1 cellular context compared by ENCODE assay signal in the genomic region with DNA sequence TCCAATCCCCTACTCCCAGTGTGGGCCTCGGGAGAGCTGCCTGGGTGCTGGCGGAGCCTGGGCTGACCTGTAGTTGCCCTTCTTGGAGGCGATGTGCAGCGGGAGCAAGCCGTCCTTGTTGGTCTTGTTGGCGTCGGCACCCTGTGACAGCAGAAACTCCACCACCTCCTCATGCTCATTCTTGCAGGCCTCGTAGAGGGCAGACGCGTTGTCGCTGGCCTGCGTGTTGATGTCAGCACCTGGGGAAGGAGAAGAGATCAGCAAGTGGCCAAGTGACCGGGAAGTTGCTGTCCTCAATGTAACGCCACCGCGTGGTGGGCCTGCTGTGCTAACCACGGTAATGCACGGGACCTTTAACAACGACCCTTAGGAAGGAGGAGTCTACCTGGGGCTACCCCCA.
TF ChIP-seq lines count a peak whose summit lies in the region.

No MANE protein-coding gene starts in this region.

TF ChIP-seq in K562, 482 proteins besides CTCF, POLR2A, EP300 and RAD21:
- TF ChIP-seq, protein P1, sequence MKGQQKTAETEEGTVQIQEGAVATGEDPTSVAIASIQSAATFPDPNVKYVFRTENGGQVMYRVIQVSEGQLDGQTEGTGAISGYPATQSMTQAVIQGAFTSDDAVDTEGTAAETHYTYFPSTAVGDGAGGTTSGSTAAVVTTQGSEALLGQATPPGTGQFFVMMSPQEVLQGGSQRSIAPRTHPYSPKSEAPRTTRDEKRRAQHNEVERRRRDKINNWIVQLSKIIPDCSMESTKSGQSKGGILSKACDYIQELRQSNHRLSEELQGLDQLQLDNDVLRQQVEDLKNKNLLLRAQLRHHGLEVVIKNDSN (CRISPR knock-in tag; IDR thresholded peaks at IDR 0.05): no peak
- TF ChIP-seq EZH2 (IDR thresholded peaks at IDR 0.05; ENCODE audit: borderline replicate concordance, low read depth, low read length) (no peak), RCOR1 (IDR thresholded peaks at IDR 0.05; ENCODE audit: borderline replicate concordance in 1 of 2, low read depth in 2 of 2, low read length in 2 of 2) (no peak), MBD2 (IDR thresholded peaks at IDR 0.05; ENCODE audit: borderline replicate concordance, low read depth) (no peak)
TF ChIP-seq in K562: peak in this region for 0.
